ENCODE assay signal across 2 cellular contexts in genomic region chr1:119784127-119784781, GRCh38.
TF ChIP-seq lines count a peak whose summit lies in the region.

No MANE protein-coding gene starts in this region.

TF ChIP-seq in IMR-90, 13 proteins besides CTCF, POLR2A, EP300 and RAD21:
- TF ChIP-seq CEBPB (IDR thresholded peaks at IDR 0.05; ENCODE audit: low read depth, low read length) (peak; percentile 80), RFX5 (IDR thresholded peaks at IDR 0.05; ENCODE audit: low read depth, low read length) (no peak)

TF ChIP-seq in K562, 482 proteins besides CTCF, POLR2A, EP300 and RAD21:
- TF ChIP-seq ZBTB7A (IDR thresholded peaks at IDR 0.05; ENCODE audit: borderline replicate concordance, control insufficient read depth, low read depth, low read length) = no peak
- TF ChIP-seq CEBPB (tag; IDR thresholded peaks at IDR 0.05) = peak; percentile 89
- TF ChIP-seq CEBPG (CRISPR knock-in tag; IDR thresholded peaks at IDR 0.05) = no peak
- peak in 1 of 2 experiments; percentile 69; a peak in 1 of 4 replicates for TF ChIP-seq CEBPG (tag; conservative IDR thresholded peaks at IDR 0.05 in 1 of 2, IDR thresholded peaks at IDR 0.05 in 1 of 2)
